ENCODE assay signal across 14 cellular contexts in the genomic region with DNA sequence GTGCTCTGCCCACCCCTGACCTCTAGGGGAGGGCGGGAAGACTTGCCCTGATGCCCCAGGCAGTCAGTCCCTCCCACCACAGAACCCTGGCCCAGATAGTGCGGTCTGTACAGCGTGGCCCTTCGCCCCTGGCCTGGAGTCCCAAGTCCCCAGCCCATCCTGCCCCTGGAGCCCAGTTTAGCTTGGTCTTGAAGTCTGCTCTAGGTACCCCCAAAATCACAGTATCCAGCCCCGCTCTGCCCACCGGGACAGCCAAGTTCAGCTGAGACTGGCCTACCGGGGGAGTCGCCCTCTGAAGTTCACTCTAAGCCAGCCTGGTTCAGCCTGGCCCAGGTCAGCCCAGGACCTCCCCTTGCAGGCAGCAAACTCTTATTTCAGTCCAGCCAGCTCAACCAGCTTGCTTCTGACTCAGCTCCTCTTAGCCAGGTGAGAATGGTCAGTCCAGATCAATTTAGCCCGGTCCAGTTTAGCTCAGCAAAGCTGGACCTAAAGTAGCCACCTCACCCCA.
DNase-seq lines count a peak whose midpoint lies in the region; ATAC-seq and TF ChIP-seq lines count a peak whose summit lies in the region.
"Had no signal": no experiment of that assay in that cellular context is flagged by ENCODE, and none has a peak within 500 bp of the region (broad histone marks: within the 10 kb centered on the region; RNA-seq: fewer than 3 reads in every experiment).

No MANE protein-coding gene starts in this region.

- no peaks in the 10 kb centered on the region for H3K4me1 Mint-ChIP-seq in endodermal cell
- H3K4me1 Mint-ChIP-seq in stimulated activated memory B cell treated with anti-CD40 and anti-IgM and Interleukin-4, amounts not matched to agents 10 μg/mL and 1 μg/mL and 100 μg/mL, for 72 hours, result peaks cover 37% of the 10 kb centered on the region

- POLR2A ChIA-PET in GM10248 (lab: Yijun Ruan, JAX), result interaction anchor here (0.7 kb wide), 1 partner anchor 13 kb away, joined by 3 read pairs; no protein-coding TSS in a partner anchor

- H3K36me3 Mint-ChIP-seq in endodermal cell (ENCODE audit: low read depth), result peaks cover 3% of the 10 kb centered on the region
- peaks cover 23% of the 10 kb centered on the region for H3K36me3 Mint-ChIP-seq in stimulated activated memory B cell treated with anti-CD40 and anti-IgM and Interleukin-4, amounts not matched to agents 10 μg/mL and 1 μg/mL and 100 μg/mL, for 72 hours

- H3K4me3 ChIP-seq in Karpas-422 (ENCODE audit: low read length) (no peak overlapping the region), endodermal cell (ENCODE audit: low read length) (no peak overlapping the region), right atrium auricular region (no peak overlapping the region)

- H3K79me2 ChIP-seq in Karpas-422 (ENCODE audit: low read length), result no peaks in the 10 kb centered on the region

- H3K27ac ChIP-seq in Karpas-422 (ENCODE audit: low read length), result no peak overlapping the region
- no peak overlapping the region for H3K27ac ChIP-seq in endodermal cell (ENCODE audit: low read depth, low read length)
- no peak overlapping the region for H3K27ac ChIP-seq in right atrium auricular region

- no peak for TF ChIP-seq CTCF in GM10248 (IDR thresholded peaks at IDR 0.05; ENCODE audit: control extremely low read depth, extremely low read depth, low read depth, missing control alignments)
- no peak for TF ChIP-seq CTCF in endodermal cell (conservative IDR thresholded peaks at IDR 0.05)
- no peak for TF ChIP-seq CTCF in omental fat pad (IDR thresholded peaks at IDR 0.05)
- TF ChIP-seq CTCF in right atrium auricular region (IDR thresholded peaks at IDR 0.05), result no peak

- H3K9me3 Mint-ChIP-seq in endodermal cell, result peaks cover 64% of the 10 kb centered on the region
- no peaks in the 10 kb centered on the region for H3K9me3 Mint-ChIP-seq in stimulated activated memory B cell treated with anti-CD40 and anti-IgM and Interleukin-4, amounts not matched to agents 10 μg/mL and 1 μg/mL and 100 μg/mL, for 72 hours

- no peak overlapping the region for H3K4me3 Mint-ChIP-seq in endodermal cell
- peak overlapping the region; percentile 84 for H3K4me3 Mint-ChIP-seq in stimulated activated memory B cell treated with anti-CD40 and anti-IgM and Interleukin-4, amounts not matched to agents 10 μg/mL and 1 μg/mL and 100 μg/mL, for 72 hours

- no peaks in the 10 kb centered on the region for H3K27me3 ChIP-seq in Karpas-422 (ENCODE audit: low read length)
- H3K27me3 ChIP-seq in endodermal cell (ENCODE audit: control insufficient read depth, insufficient read depth, low read length, poor library complexity, severe bottlenecking), result no peaks in the 10 kb centered on the region
- H3K27me3 ChIP-seq in right atrium auricular region, result no peaks in the 10 kb centered on the region

- H3K9ac ChIP-seq in Karpas-422 (ENCODE audit: low read length) (no peak overlapping the region), endodermal cell (ENCODE audit: extremely low read depth, low read length, poor library complexity, severe bottlenecking) (no peak overlapping the region)

- H3K4me1 ChIP-seq in Karpas-422 (ENCODE audit: low read length), result no peaks in the 10 kb centered on the region
- no peaks in the 10 kb centered on the region for H3K4me1 ChIP-seq in endodermal cell (ENCODE audit: control insufficient read depth, insufficient read depth, low read length)
- no peaks in the 10 kb centered on the region for H3K4me1 ChIP-seq in right atrium auricular region

- 78 to 96% methylated on average over 4 to 9 of the region's 9 CpGs for WGBS in endodermal cell (ENCODE audit: insufficient coverage in 1 of 2, insufficient read length in 1 of 2), 2 experiments

- CTCF ChIA-PET in GM10248 (lab: Yijun Ruan, JAX), result interaction anchor here (1.0 to 3.7 kb wide), 9 partner anchors 13 to 815 kb away, joined by 3 to 13 read pairs (median 4); no protein-coding TSS in a partner anchor

- ATAC-seq in stimulated activated memory B cell treated with anti-CD40 and anti-IgM and Interleukin-4, amounts not matched to agents 10 μg/mL and 1 μg/mL and 100 μg/mL, for 72 hours, result no peak
- no peak for ATAC-seq in omental fat pad (ENCODE audit: low FRiP score)
- ATAC-seq: Right ventricle myocardium inferior, SK-N-SH treated with all-trans-retinoic acid at 6 μM for 48 hours had no signal

- H3K4me2 ChIP-seq in Karpas-422 (ENCODE audit: low read depth, low read length, poor library complexity, severe bottlenecking), result no peak overlapping the region

- no peaks in the 10 kb centered on the region for H3K9me2 ChIP-seq in Karpas-422 (replicated peaks; ENCODE audit: insufficient read depth, low read length)

- H2AFZ ChIP-seq in Karpas-422 (ENCODE audit: low read length), result no peak overlapping the region

- H3K9me3 ChIP-seq in Karpas-422 (ENCODE audit: low read length) (no peaks in the 10 kb centered on the region), endodermal cell (ENCODE audit: control insufficient read depth, low read length) (no peaks in the 10 kb centered on the region), right atrium auricular region (no peaks in the 10 kb centered on the region)

- DNase-seq in GM10248 (ENCODE audit: extremely low spot score) (peak; percentile 26), Karpas-422 (peak; percentile 38), endodermal cell (peak; percentile 24), omental fat pad (ENCODE audit: low spot score) (no peak), ureter (ENCODE audit: low spot score) (no peak), right atrium auricular region (ENCODE audit: low spot score) (no peak)
- DNase-seq: HCEC 1CT, NCI-H1436 treated with DMSO at 0.1 percent for 48 hours, NCI-H2227 treated with DMSO at 0.1 percent for 48 hours, NCI-H524 treated with DMSO at 0.1 percent for 48 hours, PC-3 had no signal

- no peaks in the 10 kb centered on the region for H4K20me1 ChIP-seq in Karpas-422 (ENCODE audit: insufficient read depth, low read depth, low read length)

- no peaks in the 10 kb centered on the region for H3K27me3 Mint-ChIP-seq in endodermal cell (ENCODE audit: insufficient read depth)
- H3K27me3 Mint-ChIP-seq in stimulated activated memory B cell treated with anti-CD40 and anti-IgM and Interleukin-4, amounts not matched to agents 10 μg/mL and 1 μg/mL and 100 μg/mL, for 72 hours, result no peaks in the 10 kb centered on the region

- H3K36me3 ChIP-seq in Karpas-422 (ENCODE audit: insufficient read depth, low read length) (no peaks in the 10 kb centered on the region), endodermal cell (ENCODE audit: control insufficient read depth, insufficient read depth, low read length) (no peaks in the 10 kb centered on the region), right atrium auricular region (no peaks in the 10 kb centered on the region)

- no peak overlapping the region for H3K27ac Mint-ChIP-seq in endodermal cell
- H3K27ac Mint-ChIP-seq in stimulated activated memory B cell treated with anti-CD40 and anti-IgM and Interleukin-4, amounts not matched to agents 10 μg/mL and 1 μg/mL and 100 μg/mL, for 72 hours, result peak overlapping the region; percentile 90

Comparison
In these comparisons a context has a peak if more than half of its experiments do, and no peak if none do; other contexts are left out.
1. DNase-seq: peak in GM10248 (single experiment), Karpas-422 (single experiment) and endodermal cell (single experiment); none in omental fat pad (single experiment), ureter (single experiment) and right atrium auricular region (single experiment).